Comparison of ENCODE assay signal across 24 cellular contexts in genomic region chr12:67111182-67111581, GRCh38.
DNase-seq lines count a peak whose midpoint lies in the region; ATAC-seq, FAIRE-seq and TF ChIP-seq lines count a peak whose summit lies in the region.
"Had no signal": no experiment of that assay in that cellular context is flagged by ENCODE, and none has a peak within 500 bp of the region (broad histone marks: within the 10 kb centered on the region; RNA-seq: fewer than 3 reads in every experiment).

No MANE protein-coding gene starts in this region.

- H3K9me3 ChIP-seq in WERI-Rb-1 (ENCODE audit: severe bottlenecking) = peaks cover 10% of the 10 kb centered on the region
- H3K9me3 ChIP-seq in small intestine (ENCODE audit: control insufficient read depth, low read depth) = no peaks in the 10 kb centered on the region
- H3K9me3 ChIP-seq in kidney (ENCODE audit: control insufficient read depth in 1 of 2, low read length in 2 of 2) = no peaks in the 10 kb centered on the region

- H3K27ac Mint-ChIP-seq in natural killer cell treated with Interleukin-12 subunit alpha and Interleukin-12 subunit beta and Interleukin-15 and Interleukin-18, amount 100 ng/mL, for 72 hours = no peak overlapping the region
- H3K27ac Mint-ChIP-seq: B cell had no signal

- H3K27me3 ChIP-seq in WERI-Rb-1 (ENCODE audit: insufficient read depth, low read depth, severe bottlenecking) (no peaks in the 10 kb centered on the region), foreskin keratinocyte (peaks cover 9% of the 10 kb centered on the region), small intestine (ENCODE audit: control insufficient read depth in 2 of 2, insufficient read depth in 2 of 2, low read length in 2 of 2) (peaks cover 0 to 2% of the 10 kb centered on the region in 2 donors)

- H3K27me3 Mint-ChIP-seq in natural killer cell treated with Interleukin-12 subunit alpha and Interleukin-12 subunit beta and Interleukin-15 and Interleukin-18, amount 100 ng/mL, for 72 hours = peaks cover 16 to 38% of the 10 kb centered on the region in 2 donors

- intact Hi-C loops in head of caudate nucleus (cut with DNase I) = no loop called here
- intact Hi-C loops in kidney (cut with DNase I) = no loop called here

- H3K4me1 ChIP-seq in foreskin keratinocyte = no peaks in the 10 kb centered on the region
- no peaks in the 10 kb centered on the region for H3K4me1 ChIP-seq in small intestine (ENCODE audit: control insufficient read depth in 2 of 2, insufficient read depth in 1 of 2, low read depth in 1 of 2, low read length in 1 of 2)
- no peaks in the 10 kb centered on the region for H3K4me1 ChIP-seq in kidney (ENCODE audit: control insufficient read depth in 1 of 2, insufficient read depth in 1 of 2, low read depth in 1 of 2, low read length in 2 of 2)
- H3K4me1 ChIP-seq: A549 had no signal

- DNase-seq in HT-29 (ENCODE audit: low spot score) (peak; percentile 59), WERI-Rb-1 (peak; percentile 89), foreskin keratinocyte (peak; percentile 74 to 88), small intestine (peak; percentile 1), head of caudate nucleus (no peak), NCI-H2227 (lab: John Stamatoyannopoulos, UW; ENCODE audit: unreplicated experiment) (no peak), kidney (no peak)
- DNase-seq in natural killer cell treated with Interleukin-12 subunit alpha and Interleukin-12 subunit beta and Interleukin-15 and Interleukin-18, amount 100 ng/mL, for 72 hours (ENCODE audit: low spot score) = no peak
- DNase-seq: GDM1, HCEC 1CT, KBM-7, MM.1S, NCI-H1092, NCI-H1436 treated with DMSO at 0.1 percent for 48 hours, NCI-H1930, NCI-H345, NCI-H526, SHP77 treated with DMSO at 0.1 percent for 48 hours had no signal

- no peaks in the 10 kb centered on the region for H3K36me3 ChIP-seq in WERI-Rb-1
- H3K36me3 ChIP-seq in small intestine (ENCODE audit: control insufficient read depth in 2 of 2, insufficient read depth in 2 of 2, low read length in 2 of 2) = no peaks in the 10 kb centered on the region
- H3K36me3 ChIP-seq in kidney (ENCODE audit: control insufficient read depth in 1 of 2, insufficient read depth in 2 of 2, low read length in 2 of 2) = no peaks in the 10 kb centered on the region

- no peak for TF ChIP-seq CTCF in WERI-Rb-1 (IDR thresholded peaks at IDR 0.05; ENCODE audit: low read depth, low read length)
- no peak for TF ChIP-seq CTCF in foreskin keratinocyte (conservative IDR thresholded peaks at IDR 0.05)
- TF ChIP-seq CTCF in kidney (IDR thresholded peaks at IDR 0.05; ENCODE audit: borderline replicate concordance, extremely low read depth, insufficient read depth) = no peak

- FAIRE-seq in small intestine (lab: Jason Lieb, UNC) (no peak), kidney (lab: Jason Lieb, UNC) (no peak)
- FAIRE-seq: A549 had no signal

- WGBS in small intestine, 3 donors = 18 to 74% (median 54%) methylated on average over 4 of the region's 4 CpGs

- ATAC-seq in foreskin keratinocyte = no peak
- ATAC-seq in natural killer cell treated with Interleukin-12 subunit alpha and Interleukin-12 subunit beta and Interleukin-15 and Interleukin-18, amount 100 ng/mL, for 72 hours = no peak
- ATAC-seq: A549 had no signal

- peak overlapping the region; percentile 31 for H3K27ac ChIP-seq in WERI-Rb-1
- no peak overlapping the region for H3K27ac ChIP-seq in foreskin keratinocyte
- no peak overlapping the region for H3K27ac ChIP-seq in small intestine (ENCODE audit: low read depth in 1 of 2, low read length in 1 of 2)
- no peak overlapping the region for H3K27ac ChIP-seq in kidney (ENCODE audit: low read depth in 2 of 2, low read length in 2 of 2)
- H3K27ac ChIP-seq: A549, HL-60, RWPE1, SK-N-MC had no signal

- H3K9me3 Mint-ChIP-seq in natural killer cell treated with Interleukin-12 subunit alpha and Interleukin-12 subunit beta and Interleukin-15 and Interleukin-18, amount 100 ng/mL, for 72 hours = peaks cover 14% of the 10 kb centered on the region

- peaks cover 12% of the 10 kb centered on the region for H3K36me3 Mint-ChIP-seq in natural killer cell treated with Interleukin-12 subunit alpha and Interleukin-12 subunit beta and Interleukin-15 and Interleukin-18, amount 100 ng/mL, for 72 hours
- H3K36me3 Mint-ChIP-seq: CD14-positive monocyte had no signal

- H3K9ac ChIP-seq in kidney (ENCODE audit: low read length in 2 of 2) = no peak overlapping the region

- H3K4me1 Mint-ChIP-seq in natural killer cell treated with Interleukin-12 subunit alpha and Interleukin-12 subunit beta and Interleukin-15 and Interleukin-18, amount 100 ng/mL, for 72 hours (ENCODE audit: low read depth in 2 of 2) = no peaks in the 10 kb centered on the region
- H3K4me1 Mint-ChIP-seq: B cell, CD14-positive monocyte had no signal

- H3K4me3 ChIP-seq in WERI-Rb-1 (ENCODE audit: low read depth, low read length) = 0 out of 2 replicates have a peak overlapping the region, but pooled peaks have one; percentile 11
- H3K4me3 ChIP-seq in small intestine (ENCODE audit: low read depth in 1 of 2, low read length in 2 of 2) = no peak overlapping the region
- H3K4me3 ChIP-seq in kidney (ENCODE audit: low read length in 2 of 2) = no peak overlapping the region
- H3K4me3 ChIP-seq: A549, SK-N-MC had no signal

- H3K4me3 Mint-ChIP-seq in natural killer cell treated with Interleukin-12 subunit alpha and Interleukin-12 subunit beta and Interleukin-15 and Interleukin-18, amount 100 ng/mL, for 72 hours = no peak overlapping the region
- H3K4me3 Mint-ChIP-seq: B cell, CD14-positive monocyte had no signal

Comparison
In these comparisons a context has a peak if more than half of its experiments do, and no peak if none do; other contexts are left out.
1. DNase-seq: peak in HT-29 (single experiment), WERI-Rb-1 (single experiment), foreskin keratinocyte (2 of 2) and small intestine (single experiment); none in head of caudate nucleus (0 of 42), NCI-H2227 (single experiment), natural killer cell treated with Interleukin-12 subunit alpha and Interleukin-12 subunit beta and Interleukin-15 and Interleukin-18, amount 100 ng/mL, for 72 hours (single experiment) and kidney (single experiment).